ENCODE assay signal across 8 cellular contexts in the genomic region with DNA sequence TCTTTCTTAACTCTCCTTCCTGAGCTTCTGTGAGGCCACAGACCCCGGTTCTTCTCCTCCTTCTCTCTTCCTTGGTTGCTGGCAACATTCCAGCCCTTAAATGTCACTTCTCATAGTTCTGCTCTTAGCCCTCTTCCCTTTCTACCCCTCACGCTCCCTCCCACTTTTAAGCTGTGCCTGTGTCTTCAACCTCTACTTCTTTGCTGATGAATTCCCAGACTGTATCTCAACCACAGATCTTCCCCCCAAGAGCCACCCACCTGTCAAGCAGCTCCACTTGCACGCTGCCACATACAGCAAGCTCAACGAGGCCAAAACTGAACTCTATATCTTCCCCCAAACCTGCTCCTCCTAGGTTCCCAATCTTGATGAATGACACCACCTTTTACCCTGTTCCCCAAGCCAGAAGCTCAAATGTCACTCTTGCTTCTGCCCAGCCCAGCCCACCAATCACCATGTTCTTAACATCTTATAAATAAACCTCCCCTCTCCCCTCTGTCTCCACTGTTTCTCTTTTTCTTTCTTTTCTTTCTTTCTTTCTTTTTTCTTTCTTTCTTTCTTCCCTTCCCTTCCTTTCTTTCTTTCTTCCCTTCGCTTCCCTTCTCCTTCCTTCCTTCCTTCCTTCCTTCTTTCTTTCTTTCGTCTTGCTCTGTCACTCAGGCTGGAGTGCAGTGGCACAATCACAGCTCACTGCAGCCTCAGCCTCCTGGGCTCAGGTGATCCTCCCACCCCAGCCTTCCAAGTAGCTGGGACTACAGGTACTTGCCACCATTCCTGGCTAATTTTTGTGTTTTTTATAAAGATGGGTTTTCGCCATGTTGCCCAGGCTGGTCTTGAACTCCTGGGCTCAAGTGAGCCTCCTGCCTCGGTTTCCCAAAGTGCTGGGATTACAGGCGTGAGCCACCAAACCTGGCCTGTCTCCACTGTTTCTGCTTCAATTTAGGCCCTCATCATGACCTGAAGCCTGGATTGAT. TPM values are rescaled to one million over a fixed set of nuclear protein-coding genes. Genes with fewer than 3 reads are reported as not detected.
DNase-seq lines count a peak whose midpoint lies in the region; ATAC-seq and TF ChIP-seq lines count a peak whose summit lies in the region.
"Had no signal": no experiment of that assay in that cellular context is flagged by ENCODE, and none has a peak within 500 bp of the region (broad histone marks: within the 10 kb centered on the region; RNA-seq: fewer than 3 reads in every experiment).

No MANE protein-coding gene starts in this region.

- no peaks in the 10 kb centered on the region for H3K9me2 ChIP-seq in Karpas-422 (replicated peaks; ENCODE audit: insufficient read depth, low read length)

- H3K79me2 ChIP-seq in Karpas-422 (ENCODE audit: low read length): no peaks in the 10 kb centered on the region

- peaks cover 52% of the 10 kb centered on the region for H3K4me1 Mint-ChIP-seq in HFFc6 (ENCODE audit: low read depth)
- peaks cover 62% of the 10 kb centered on the region for H3K4me1 Mint-ChIP-seq in stimulated activated memory B cell treated with anti-CD40 and anti-IgM and Interleukin-4, amounts not matched to agents 10 μg/mL and 1 μg/mL and 100 μg/mL, for 72 hours

- H3K27me3 ChIP-seq in colonic mucosa: no peaks in the 10 kb centered on the region
- H3K27me3 ChIP-seq in Karpas-422 (ENCODE audit: low read length): no peaks in the 10 kb centered on the region
- H3K27me3 ChIP-seq: heart right ventricle had no signal

- DNase-seq in HFFc6 (no peak), SKM-1 treated with dmso at 0.1 percent for 144 hours (lab: John Stamatoyannopoulos, UW; ENCODE audit: unreplicated experiment) (peak; percentile 92), colonic mucosa (no peak), NCI-H1436 treated with DMSO at 0.1 percent for 48 hours (lab: John Stamatoyannopoulos, UW) (no peak), OCI-M2 (lab: John Stamatoyannopoulos, UW; ENCODE audit: unreplicated experiment) (no peak), Karpas-422 (no peak)

- H3K4me3 ChIP-seq in colonic mucosa (no peak overlapping the region), Karpas-422 (ENCODE audit: low read length) (no peak overlapping the region)
- H3K4me3 ChIP-seq: heart right ventricle had no signal

- H2AFZ ChIP-seq in Karpas-422 (ENCODE audit: low read length): no peak overlapping the region

- no peaks in the 10 kb centered on the region for H3K9me3 Mint-ChIP-seq in HFFc6
- H3K9me3 Mint-ChIP-seq in stimulated activated memory B cell treated with anti-CD40 and anti-IgM and Interleukin-4, amounts not matched to agents 10 μg/mL and 1 μg/mL and 100 μg/mL, for 72 hours: no peaks in the 10 kb centered on the region

- H3K4me3 Mint-ChIP-seq in HFFc6: 0 out of 2 replicates have a peak overlapping the region, but pooled peaks have one; percentile 1
- H3K4me3 Mint-ChIP-seq in stimulated activated memory B cell treated with anti-CD40 and anti-IgM and Interleukin-4, amounts not matched to agents 10 μg/mL and 1 μg/mL and 100 μg/mL, for 72 hours: peak overlapping the region; percentile 19

- H3K36me3 Mint-ChIP-seq in HFFc6 (ENCODE audit: low read depth): no peaks in the 10 kb centered on the region
- no peaks in the 10 kb centered on the region for H3K36me3 Mint-ChIP-seq in stimulated activated memory B cell treated with anti-CD40 and anti-IgM and Interleukin-4, amounts not matched to agents 10 μg/mL and 1 μg/mL and 100 μg/mL, for 72 hours

- H3K4me2 ChIP-seq in Karpas-422 (ENCODE audit: low read depth, low read length, poor library complexity, severe bottlenecking): no peak overlapping the region

- H3K9ac ChIP-seq in colonic mucosa (ENCODE audit: low read depth in 2 of 2, low read length in 2 of 2) (no peak overlapping the region), Karpas-422 (ENCODE audit: low read length) (no peak overlapping the region)

- H3K27ac ChIP-seq in colonic mucosa: peak overlapping the region; percentile 6
- H3K27ac ChIP-seq in Karpas-422 (ENCODE audit: low read length): no peak overlapping the region

- H3K4me1 ChIP-seq in colonic mucosa (peaks cover 21% of the 10 kb centered on the region), Karpas-422 (ENCODE audit: low read length) (peaks cover 4% of the 10 kb centered on the region; the same call in 1 of the 2 replicates)

- H3K27me3 Mint-ChIP-seq in HFFc6 (ENCODE audit: insufficient read depth): peaks cover 2% of the 10 kb centered on the region
- H3K27me3 Mint-ChIP-seq in stimulated activated memory B cell treated with anti-CD40 and anti-IgM and Interleukin-4, amounts not matched to agents 10 μg/mL and 1 μg/mL and 100 μg/mL, for 72 hours: no peaks in the 10 kb centered on the region

- H4K20me1 ChIP-seq in Karpas-422 (ENCODE audit: insufficient read depth, low read depth, low read length): no peaks in the 10 kb centered on the region

- peak; percentile 75 for ATAC-seq in stimulated activated memory B cell treated with anti-CD40 and anti-IgM and Interleukin-4, amounts not matched to agents 10 μg/mL and 1 μg/mL and 100 μg/mL, for 72 hours
- ATAC-seq: heart right ventricle had no signal

- H3K36me3 ChIP-seq in colonic mucosa: no peaks in the 10 kb centered on the region
- no peaks in the 10 kb centered on the region for H3K36me3 ChIP-seq in Karpas-422 (ENCODE audit: insufficient read depth, low read length)
- H3K36me3 ChIP-seq: heart right ventricle had no signal

- intact Hi-C loops in colonic mucosa (cut with DNase I): no loop called here

- no peaks in the 10 kb centered on the region for H3K9me3 ChIP-seq in colonic mucosa
- no peaks in the 10 kb centered on the region for H3K9me3 ChIP-seq in Karpas-422 (ENCODE audit: low read length)
- H3K9me3 ChIP-seq: heart right ventricle had no signal

- H3K27ac Mint-ChIP-seq in HFFc6: peak overlapping the region; percentile 99
- peak overlapping the region; percentile 80 for H3K27ac Mint-ChIP-seq in stimulated activated memory B cell treated with anti-CD40 and anti-IgM and Interleukin-4, amounts not matched to agents 10 μg/mL and 1 μg/mL and 100 μg/mL, for 72 hours

- no peak for TF ChIP-seq CTCF in HFFc6 (IDR thresholded peaks at IDR 0.05)
- TF ChIP-seq CTCF in colonic mucosa (IDR thresholded peaks at IDR 0.05): no peak

RNA-seq across cellular contexts. Expression of a gene that starts 19.8 kb away (rescaled TPM):
- total RNA-seq in HFFc6 (2021; fragmentation: NEBNext Ultra II Directional; extraction: Animal tissue kit (Norgen Biotek cat#: 25700)): 100 to 1,000 TPM; 258 to 353 (median 305) TPM
- total RNA-seq in colonic mucosa: 100 to 1,000 TPM; 240 to 332 TPM
- total RNA-seq in Karpas-422 (2014; rRNA removed; shearing (Covaris generic); ENCODE audit: low replicate concordance): 215 and 401 TPM in 2 replicates

RNA-seq across cellular contexts. Expression of a gene that starts 55.7 kb away (rescaled TPM):
- 100 to 1,000 TPM; 119 to 160 (median 148) TPM for total RNA-seq in HFFc6 (2021; fragmentation: NEBNext Ultra II Directional; extraction: Animal tissue kit (Norgen Biotek cat#: 25700))
- 100 to 1,000 TPM; 105 to 147 TPM for total RNA-seq in colonic mucosa
- 70.9 and 77.5 TPM in 2 replicates for total RNA-seq in Karpas-422 (2014; rRNA removed; shearing (Covaris generic); ENCODE audit: low replicate concordance)
